1 cellular context compared by ENCODE assay signal in the genomic region with DNA sequence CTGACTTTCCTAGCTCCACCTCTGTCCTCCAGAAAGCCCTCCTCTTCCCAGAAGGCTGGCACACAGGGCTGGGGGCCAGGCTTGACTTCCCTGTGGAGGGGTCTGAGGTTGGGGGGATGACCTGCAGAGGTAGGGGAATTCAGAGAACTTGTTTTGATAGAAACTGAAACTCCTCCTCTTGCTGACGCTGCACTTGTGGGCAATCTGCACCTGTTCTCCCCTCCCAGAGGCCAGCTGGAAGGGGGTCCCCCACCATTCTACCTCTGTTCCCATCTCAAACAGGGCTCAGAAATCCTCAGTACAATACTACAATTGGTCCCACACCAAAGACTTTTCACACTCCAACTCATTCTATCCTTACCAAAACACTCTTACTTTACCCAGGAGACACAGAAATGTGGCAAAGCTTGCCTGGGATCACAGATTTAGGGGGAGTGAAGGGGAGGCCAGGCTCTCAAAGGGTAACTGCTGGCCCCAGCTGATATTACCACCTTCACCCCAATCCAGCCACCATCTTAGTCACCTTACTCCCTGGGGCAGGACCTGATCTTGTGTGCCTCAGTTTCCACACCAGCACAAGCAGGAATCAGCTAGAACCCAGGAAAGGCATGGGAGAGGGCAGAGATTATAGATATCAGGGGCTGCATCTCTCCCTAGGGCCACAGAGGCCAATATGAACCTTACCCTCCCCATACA.
TF ChIP-seq lines count a peak whose summit lies in the region.

No MANE protein-coding gene starts in this region.

TF ChIP-seq in WTC11, 78 proteins besides CTCF, POLR2A, EP300 and RAD21 (continued from another document):
- no peak for TF ChIP-seq IRF2 (CRISPR knock-in tag; IDR thresholded peaks at IDR 0.05; ENCODE audit: borderline replicate concordance, low read depth)
- TF ChIP-seq, protein P1, sequence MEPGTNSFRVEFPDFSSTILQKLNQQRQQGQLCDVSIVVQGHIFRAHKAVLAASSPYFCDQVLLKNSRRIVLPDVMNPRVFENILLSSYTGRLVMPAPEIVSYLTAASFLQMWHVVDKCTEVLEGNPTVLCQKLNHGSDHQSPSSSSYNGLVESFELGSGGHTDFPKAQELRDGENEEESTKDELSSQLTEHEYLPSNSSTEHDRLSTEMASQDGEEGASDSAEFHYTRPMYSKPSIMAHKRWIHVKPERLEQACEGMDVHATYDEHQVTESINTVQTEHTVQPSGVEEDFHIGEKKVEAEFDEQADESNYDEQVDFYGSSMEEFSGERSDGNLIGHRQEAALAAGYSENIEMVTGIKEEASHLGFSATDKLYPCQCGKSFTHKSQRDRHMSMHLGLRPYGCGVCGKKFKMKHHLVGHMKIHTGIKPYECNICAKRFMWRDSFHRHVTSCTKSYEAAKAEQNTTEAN (CRISPR knock-in tag; IDR thresholded peaks at IDR 0.05): no peak
- TF ChIP-seq ZNF232 (CRISPR knock-in tag; IDR thresholded peaks at IDR 0.05): no peak
- no peak for TF ChIP-seq FOXJ3 (CRISPR knock-in tag; IDR thresholded peaks at IDR 0.05; ENCODE audit: borderline replicate concordance)
- TF ChIP-seq FOXP1 (CRISPR knock-in tag; IDR thresholded peaks at IDR 0.05; ENCODE audit: borderline replicate concordance): no peak
- no peak for TF ChIP-seq ZNF423 (CRISPR knock-in tag; IDR thresholded peaks at IDR 0.05)
- TF ChIP-seq, protein P2, sequence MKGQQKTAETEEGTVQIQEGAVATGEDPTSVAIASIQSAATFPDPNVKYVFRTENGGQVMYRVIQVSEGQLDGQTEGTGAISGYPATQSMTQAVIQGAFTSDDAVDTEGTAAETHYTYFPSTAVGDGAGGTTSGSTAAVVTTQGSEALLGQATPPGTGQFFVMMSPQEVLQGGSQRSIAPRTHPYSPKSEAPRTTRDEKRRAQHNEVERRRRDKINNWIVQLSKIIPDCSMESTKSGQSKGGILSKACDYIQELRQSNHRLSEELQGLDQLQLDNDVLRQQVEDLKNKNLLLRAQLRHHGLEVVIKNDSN (CRISPR knock-in tag; IDR thresholded peaks at IDR 0.05): no peak
- TF ChIP-seq, protein P3, sequence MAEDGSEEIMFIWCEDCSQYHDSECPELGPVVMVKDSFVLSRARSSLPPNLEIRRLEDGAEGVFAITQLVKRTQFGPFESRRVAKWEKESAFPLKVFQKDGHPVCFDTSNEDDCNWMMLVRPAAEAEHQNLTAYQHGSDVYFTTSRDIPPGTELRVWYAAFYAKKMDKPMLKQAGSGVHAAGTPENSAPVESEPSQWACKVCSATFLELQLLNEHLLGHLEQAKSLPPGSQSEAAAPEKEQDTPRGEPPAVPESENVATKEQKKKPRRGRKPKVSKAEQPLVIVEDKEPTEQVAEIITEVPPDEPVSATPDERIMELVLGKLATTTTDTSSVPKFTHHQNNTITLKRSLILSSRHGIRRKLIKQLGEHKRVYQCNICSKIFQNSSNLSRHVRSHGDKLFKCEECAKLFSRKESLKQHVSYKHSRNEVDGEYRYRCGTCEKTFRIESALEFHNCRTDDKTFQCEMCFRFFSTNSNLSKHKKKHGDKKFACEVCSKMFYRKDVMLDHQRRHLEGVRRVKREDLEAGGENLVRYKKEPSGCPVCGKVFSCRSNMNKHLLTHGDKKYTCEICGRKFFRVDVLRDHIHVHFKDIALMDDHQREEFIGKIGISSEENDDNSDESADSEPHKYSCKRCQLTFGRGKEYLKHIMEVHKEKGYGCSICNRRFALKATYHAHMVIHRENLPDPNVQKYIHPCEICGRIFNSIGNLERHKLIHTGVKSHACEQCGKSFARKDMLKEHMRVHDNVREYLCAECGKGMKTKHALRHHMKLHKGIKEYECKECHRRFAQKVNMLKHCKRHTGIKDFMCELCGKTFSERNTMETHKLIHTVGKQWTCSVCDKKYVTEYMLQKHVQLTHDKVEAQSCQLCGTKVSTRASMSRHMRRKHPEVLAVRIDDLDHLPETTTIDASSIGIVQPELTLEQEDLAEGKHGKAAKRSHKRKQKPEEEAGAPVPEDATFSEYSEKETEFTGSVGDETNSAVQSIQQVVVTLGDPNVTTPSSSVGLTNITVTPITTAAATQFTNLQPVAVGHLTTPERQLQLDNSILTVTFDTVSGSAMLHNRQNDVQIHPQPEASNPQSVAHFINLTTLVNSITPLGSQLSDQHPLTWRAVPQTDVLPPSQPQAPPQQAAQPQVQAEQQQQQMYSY (CRISPR knock-in tag; IDR thresholded peaks at IDR 0.05): no peak
- TF ChIP-seq CREB1 (CRISPR knock-in tag; IDR thresholded peaks at IDR 0.05): no peak
